ENCODE assay signal across 8 cellular contexts in the genomic region with DNA sequence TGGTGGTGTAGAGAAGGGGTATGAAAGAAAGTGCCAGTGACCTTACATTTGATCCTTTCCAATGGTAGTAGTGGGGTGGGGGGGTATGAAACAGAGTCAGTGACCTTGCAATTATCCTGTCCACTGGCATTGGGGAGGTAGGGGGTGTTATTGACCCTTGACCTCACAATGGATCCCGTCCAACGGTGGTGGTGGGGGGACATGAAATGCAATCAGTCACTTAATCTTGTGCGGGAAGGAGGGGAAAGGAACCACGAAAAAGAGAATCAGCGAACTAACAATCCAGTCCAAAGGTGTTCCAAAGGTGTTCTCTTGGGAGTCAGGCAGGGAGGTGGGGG. TPM values are rescaled to one million over a fixed set of nuclear protein-coding genes. Genes with fewer than 3 reads are reported as not detected.
DNase-seq lines count a peak whose midpoint lies in the region; ATAC-seq and TF ChIP-seq lines count a peak whose summit lies in the region.

No MANE protein-coding gene starts in this region.

- H3K4me3 ChIP-seq in adipocyte (ENCODE audit: low read length), result peak overlapping the region; percentile 84
- H3K4me3 ChIP-seq in left lung, result peak overlapping the region; percentile 45 to 60

- POLR2A ChIA-PET in activated CD4-positive, alpha-beta T cell treated with anti-CD3 and anti-CD28 coated beads for 36 hours (lab: Charles Lee), result no interaction called here

- H3K9me3 Mint-ChIP-seq in activated CD4-positive, alpha-beta T cell treated with anti-CD3 and anti-CD28 coated beads for 36 hours (ENCODE audit: low read depth), result no peaks in the 10 kb centered on the region

- H3K27ac ChIP-seq in left lung (peak overlapping the region; percentile 65 to 88), temporal lobe (ENCODE audit: low read depth, low read length) (peak overlapping the region; percentile 19)

- peak overlapping the region; percentile 79 for H3K4me3 Mint-ChIP-seq in activated CD4-positive, alpha-beta T cell treated with anti-CD3 and anti-CD28 coated beads for 36 hours

- peaks cover 36% of the 10 kb centered on the region for H3K4me1 Mint-ChIP-seq in activated CD4-positive, alpha-beta T cell treated with anti-CD3 and anti-CD28 coated beads for 36 hours

- no peak for ATAC-seq in activated CD4-positive, alpha-beta T cell treated with anti-CD3 and anti-CD28 coated beads for 36 hours
- no peak for ATAC-seq in left lung

- CTCF ChIA-PET in activated CD4-positive, alpha-beta T cell treated with anti-CD3 and anti-CD28 coated beads for 36 hours (lab: Charles Lee), result interaction anchor here (0.7 to 0.8 kb wide), 2 partner anchors 10 to 34 kb away, joined by 3 to 4 read pairs; no protein-coding TSS in a partner anchor

- peak overlapping the region; percentile 69 for H3K9ac ChIP-seq in adipocyte (ENCODE audit: low read length)

- H3K36me3 ChIP-seq in adipocyte (ENCODE audit: control insufficient read depth, insufficient read depth, low read length, severe bottlenecking) (no peaks in the 10 kb centered on the region), left lung (no peaks in the 10 kb centered on the region)

- H3K4me1 ChIP-seq in adipocyte (ENCODE audit: control insufficient read depth, insufficient read depth, low read length) (peaks cover 11% of the 10 kb centered on the region), left lung (peaks cover 0 to 24% of the 10 kb centered on the region in 2 donors)

- peaks cover 8% of the 10 kb centered on the region for H3K36me3 Mint-ChIP-seq in activated CD4-positive, alpha-beta T cell treated with anti-CD3 and anti-CD28 coated beads for 36 hours (ENCODE audit: low read depth)

- H3K27ac Mint-ChIP-seq in activated CD4-positive, alpha-beta T cell treated with anti-CD3 and anti-CD28 coated beads for 36 hours, result peak overlapping the region; percentile 88

- no peak for DNase-seq in activated CD4-positive, alpha-beta T cell treated with anti-CD3 and anti-CD28 coated beads for 36 hours
- no peak for DNase-seq in activated CD4-positive, alpha-beta T cell treated with anti-CD3 and anti-CD28 coated beads, Interleukin-2, amount 50 U/mL, for 1 hour
- DNase-seq in adipocyte (ENCODE audit: low read depth), result no peak
- DNase-seq in left lung, result no peak
- DNase-seq in kidney tubule cell (ENCODE audit: low spot score), result no peak
- no peak for DNase-seq in A172 (ENCODE audit: low spot score)
- no peak for DNase-seq in NCI-H510A treated with DMSO at 0.1 percent for 48 hours (lab: John Stamatoyannopoulos, UW)

- H3K27me3 ChIP-seq in adipocyte (replicated peaks; ENCODE audit: control insufficient read depth, insufficient read depth, low read length) (peaks cover 8% of the 10 kb centered on the region), left lung (no peaks in the 10 kb centered on the region)

- H3K9me3 ChIP-seq in adipocyte (ENCODE audit: control insufficient read depth, low read length) (no peaks in the 10 kb centered on the region), left lung (no peaks in the 10 kb centered on the region)

- no peak for TF ChIP-seq CTCF in left lung (IDR thresholded peaks at IDR 0.05)

- H3K27me3 Mint-ChIP-seq in activated CD4-positive, alpha-beta T cell treated with anti-CD3 and anti-CD28 coated beads for 36 hours, result no peaks in the 10 kb centered on the region

- intact Hi-C loops in activated CD4-positive, alpha-beta T cell treated with anti-CD3 and anti-CD28 coated beads for 36 hours (cut with DNase I, micrococcal nuclease), result loop anchor here (2.0 to 10.0 kb wide), 4 partner anchors 14 to 380 kb away; no protein-coding TSS in a partner anchor
- intact Hi-C loops in left lung (cut with DNase I), result no loop called here

RNA-seq across cellular contexts. Expression of a gene that starts 0.6 kb away (rescaled TPM):
- 10 to 100 TPM; 47.4 to 47.7 TPM for total RNA-seq in activated CD4-positive, alpha-beta T cell treated with anti-CD3 and anti-CD28 coated beads for 36 hours
- total RNA-seq in left lung (10 to 100 TPM; 18.1 to 21.2 TPM), temporal lobe (3.0 TPM)
- total RNA-seq in A172 (2014; rRNA removed; shearing (Covaris generic)), result 13.6 and 16.9 TPM in 2 replicates

Comparison
In these comparisons a context has a peak if more than half of its experiments do, and no peak if none do; other contexts are left out.
1. intact Hi-C loops: an anchor here in activated CD4-positive, alpha-beta T cell treated with anti-CD3 and anti-CD28 coated beads for 36 hours (2.0 to 10.0 kb wide); none called in left lung.